In genomic region chr1:70966018-70966638, GRCh38 we compare ENCODE assay signal across 1 cellular context.
TF ChIP-seq lines count a peak whose summit lies in the region.

No MANE protein-coding gene starts in this region.

TF ChIP-seq in HCT116, 20 proteins besides CTCF, POLR2A, EP300 and RAD21 (continued from another document):
- TF ChIP-seq REST (IDR thresholded peaks at IDR 0.05; ENCODE audit: low read depth) (no peak), ATF3 (IDR thresholded peaks at IDR 0.05) (no peak), CBX3 (IDR thresholded peaks at IDR 0.05; ENCODE audit: low read depth) (no peak), ZBTB33 (IDR thresholded peaks at IDR 0.05; ENCODE audit: extremely low read depth, insufficient replicate concordance, low read length) (no peak), ZNF274 (IDR thresholded peaks at IDR 0.05; ENCODE audit: low read depth, low read length) (no peak), ELF1 (IDR thresholded peaks at IDR 0.05; ENCODE audit: borderline replicate concordance, low read depth) (no peak)
